Comparison of ENCODE assay signal across 8 cellular contexts in the genomic region with DNA sequence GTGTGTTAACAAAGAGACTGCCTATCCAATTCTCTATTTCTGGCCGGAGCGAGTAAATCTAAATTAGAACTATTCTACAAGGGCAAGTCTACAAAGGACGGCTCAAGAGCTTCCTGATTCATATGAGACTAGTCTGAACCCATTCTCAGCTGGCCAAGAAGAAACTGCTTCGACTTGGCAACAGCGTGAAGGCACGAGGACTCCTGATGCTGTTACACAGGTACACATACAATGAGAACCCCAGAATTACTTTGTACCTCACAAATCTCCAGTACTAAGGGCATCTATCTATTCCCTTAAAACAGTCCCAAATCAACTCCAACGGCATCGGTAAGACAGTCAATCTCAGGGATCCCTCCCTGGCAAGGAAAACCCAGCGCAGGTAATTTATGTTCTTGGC. TPM values are rescaled to one million over a fixed set of nuclear protein-coding genes. Genes with fewer than 3 reads are reported as not detected.
DNase-seq lines count a peak whose midpoint lies in the region; ATAC-seq, FAIRE-seq and TF ChIP-seq lines count a peak whose summit lies in the region.

No MANE protein-coding gene starts in this region.

- peaks cover 4 to 29% (median 19%) of the 10 kb centered on the region in 3 experiments; a peak in 6 of 7 replicates for H3K36me3 Mint-ChIP-seq in H9 (ENCODE audit: insufficient read depth in 1 of 3, low read depth in 3 of 3)
- peaks cover 16% of the 10 kb centered on the region for H3K36me3 Mint-ChIP-seq in WTC11

- no peak overlapping the region for H2BK120ac ChIP-seq in H9 (ENCODE audit: low read depth, low read length, poor library complexity, severe bottlenecking)

- peaks cover 5% of the 10 kb centered on the region for H3K79me1 ChIP-seq in H9 (ENCODE audit: insufficient read depth, low read depth, low read length, poor library complexity, severe bottlenecking)

- H3K27ac Mint-ChIP-seq in H9 (peak overlapping the region; percentile 49 to 80 (median 55); a peak in 4 of 7 replicates), WTC11 (peak overlapping the region; percentile 86)

- H2BK20ac ChIP-seq in H9 (ENCODE audit: low read depth, low read length, poor library complexity, severe bottlenecking), result no peak overlapping the region

- no peak overlapping the region for H2AK5ac ChIP-seq in H9 (ENCODE audit: insufficient read length, low read length)

- no peak overlapping the region for H3K18ac ChIP-seq in H9 (ENCODE audit: insufficient read length, low read depth, low read length)

- H3K9me3 Mint-ChIP-seq in H9, result no peaks in the 10 kb centered on the region
- H3K9me3 Mint-ChIP-seq in WTC11, result no peaks in the 10 kb centered on the region

- H3K4me3 Mint-ChIP-seq in H9 (peak overlapping the region; percentile 96 to 98), WTC11 (peak overlapping the region; percentile 91)

- TF ChIP-seq POLR2A in gastroesophageal sphincter (IDR thresholded peaks at IDR 0.05), result no peak

- CTCF ChIA-PET in WTC11 (lab: Charles Lee), result interaction anchor here (0.7 to 0.9 kb wide), 2 partner anchors 89 to 175 kb away, joined by 3 read pairs; no protein-coding TSS in a partner anchor

- H3K79me2 ChIP-seq in H9 (ENCODE audit: insufficient read depth, low read length), result peaks cover 32% of the 10 kb centered on the region

- no peak overlapping the region for H4K91ac ChIP-seq in H9 (ENCODE audit: insufficient read length, low read depth, low read length)

- WGBS in H9 (ENCODE audit: extremely low coverage, insufficient read length, low lambda C conversion rate), result no CpG with 5 or more reads among the region's 9 CpGs
- 42 to 46% methylated on average over 6 to 7 of the region's 9 CpGs for WGBS in gastroesophageal sphincter (ENCODE audit: low coverage in 1 of 2), 2 donors

- H3K4me3 ChIP-seq in gastroesophageal sphincter, result peak overlapping the region; percentile 68 to 69
- H3K4me3 ChIP-seq in skeletal muscle tissue (ENCODE audit: low read length in 3 of 3), result peak overlapping the region; percentile 83 to 90 (median 90)

- no peak overlapping the region for H4K8ac ChIP-seq in H9 (replicated peaks; ENCODE audit: insufficient read length, low read depth, low read length)

- no peak overlapping the region for H2BK5ac ChIP-seq in H9 (ENCODE audit: insufficient read length, low read length)

- TF ChIP-seq CTCF in H9 (conservative IDR thresholded peaks at IDR 0.05) (no peak), WTC11 (IDR thresholded peaks at IDR 0.05) (no peak), gastroesophageal sphincter (IDR thresholded peaks at IDR 0.05) (no peak)

- no peak overlapping the region for H3K4ac ChIP-seq in H9 (ENCODE audit: low read depth, low read length)

- DNase-seq in H9, result no peak
- no peak for DNase-seq in WTC11 (ENCODE audit: low spot score)
- DNase-seq in UCSD-AML1 (lab: John Stamatoyannopoulos, UW; ENCODE audit: unreplicated experiment), result no peak
- DNase-seq in islet precursor cell, result no peak
- no peak for DNase-seq in HPDE6-E6E7 (ENCODE audit: extremely low spot score)
- no peak for DNase-seq in GM19239 (ENCODE audit: insufficient read length, low spot score)

- no peak overlapping the region for H2BK12ac ChIP-seq in H9 (ENCODE audit: insufficient read length, low read depth, low read length)

- H3K4me2 ChIP-seq in H9 (ENCODE audit: insufficient read depth, insufficient read length, low read length), result peak overlapping the region; percentile 97

- no peak overlapping the region for H3K23ac ChIP-seq in H9 (ENCODE audit: insufficient read length, low read depth, low read length)

- no peak for FAIRE-seq in GM19239 (lab: Jason Lieb, UNC)

- no peak overlapping the region for H3T11ph ChIP-seq in H9 (ENCODE audit: low read length)

- no peak overlapping the region for H2BK15ac ChIP-seq in H9 (ENCODE audit: low read depth, low read length)

- POLR2A ChIA-PET in WTC11 (lab: Charles Lee), result no interaction called here

- peaks cover 12 to 14% of the 10 kb centered on the region in 2 experiments for H3K4me1 Mint-ChIP-seq in H9
- peaks cover 24% of the 10 kb centered on the region for H3K4me1 Mint-ChIP-seq in WTC11

- no peaks in the 10 kb centered on the region for H3K9me3 ChIP-seq in H9 (ENCODE audit: control insufficient read depth, low read depth, low read length)
- no peaks in the 10 kb centered on the region for H3K9me3 ChIP-seq in gastroesophageal sphincter
- no peaks in the 10 kb centered on the region for H3K9me3 ChIP-seq in skeletal muscle tissue (ENCODE audit: control insufficient read depth in 3 of 3, low read length in 3 of 3)

- peaks cover 0 to 10% of the 10 kb centered on the region in 2 donors for H3K36me3 ChIP-seq in gastroesophageal sphincter
- H3K36me3 ChIP-seq in skeletal muscle tissue (ENCODE audit: control insufficient read depth in 3 of 3, insufficient read depth in 3 of 3, low read length in 3 of 3), result no peaks in the 10 kb centered on the region

- H3K27me3 Mint-ChIP-seq in H9 (ENCODE audit: low read depth) (no peaks in the 10 kb centered on the region; the same call in none of the 2 replicates), WTC11 (ENCODE audit: low read depth) (no peaks in the 10 kb centered on the region; the same call in 1 of the 2 replicates)

- H3K14ac ChIP-seq in H9 (ENCODE audit: insufficient read depth, low read length), result no peak overlapping the region

- H3K56ac ChIP-seq in H9 (ENCODE audit: insufficient read length, low read depth, low read length), result no peak overlapping the region

- no peaks in the 10 kb centered on the region for H3K27me3 ChIP-seq in H9 (ENCODE audit: insufficient read depth, low read length)
- H3K27me3 ChIP-seq in gastroesophageal sphincter, result no peaks in the 10 kb centered on the region
- H3K27me3 ChIP-seq in skeletal muscle tissue (ENCODE audit: control insufficient read depth in 3 of 3, insufficient read depth in 3 of 3, low read length in 3 of 3), result no peaks in the 10 kb centered on the region

- no peak overlapping the region for H4K5ac ChIP-seq in H9 (ENCODE audit: insufficient read length, low read depth, low read length)

- peaks cover 8% of the 10 kb centered on the region for H3K23me2 ChIP-seq in H9 (ENCODE audit: insufficient read length, low read depth, low read length, poor library complexity, severe bottlenecking)

- ATAC-seq in WTC11 (no peak), gastroesophageal sphincter (no peak)

- no peak overlapping the region for H3K27ac ChIP-seq in H9 (ENCODE audit: insufficient read length, low read depth, low read length)
- peak overlapping the region in 3 of 4 donors; percentile 93 to 97 (median 94) for H3K27ac ChIP-seq in gastroesophageal sphincter
- peak overlapping the region; percentile 99 for H3K27ac ChIP-seq in skeletal muscle tissue (ENCODE audit: low read depth, low read length)

- no peak for TF ChIP-seq EP300 in gastroesophageal sphincter (IDR thresholded peaks at IDR 0.05)

- H2AFZ ChIP-seq in H9 (ENCODE audit: low read length), result no peak overlapping the region

- peak overlapping the region; percentile 78 for H3K9ac ChIP-seq in H9 (ENCODE audit: extremely low read depth, insufficient read length, low read length)
- peak overlapping the region; percentile 94 to 99 (median 98) for H3K9ac ChIP-seq in skeletal muscle tissue (ENCODE audit: low read depth in 1 of 3, low read length in 3 of 3)

- no peaks in the 10 kb centered on the region for H4K20me1 ChIP-seq in H9 (ENCODE audit: control insufficient read depth, insufficient read depth, insufficient read length)

- H3K4me1 ChIP-seq in H9 (ENCODE audit: insufficient read depth, low read length) (no peaks in the 10 kb centered on the region; the same call in 1 of the 2 replicates), gastroesophageal sphincter (peaks cover 0 to 68% (median 15%) of the 10 kb centered on the region in 3 donors), skeletal muscle tissue (ENCODE audit: control insufficient read depth in 3 of 3, insufficient read depth in 3 of 3, low read length in 3 of 3) (peaks cover 21 to 34% (median 24%) of the 10 kb centered on the region in 3 donors)

TF ChIP-seq in WTC11, 78 proteins besides CTCF, POLR2A, EP300 and RAD21 (continues in another document):
- TF ChIP-seq RORB (CRISPR knock-in tag; IDR thresholded peaks at IDR 0.05), result no peak
- no peak for TF ChIP-seq SOX15 (CRISPR knock-in tag; IDR thresholded peaks at IDR 0.05)
- TF ChIP-seq, protein P1, sequence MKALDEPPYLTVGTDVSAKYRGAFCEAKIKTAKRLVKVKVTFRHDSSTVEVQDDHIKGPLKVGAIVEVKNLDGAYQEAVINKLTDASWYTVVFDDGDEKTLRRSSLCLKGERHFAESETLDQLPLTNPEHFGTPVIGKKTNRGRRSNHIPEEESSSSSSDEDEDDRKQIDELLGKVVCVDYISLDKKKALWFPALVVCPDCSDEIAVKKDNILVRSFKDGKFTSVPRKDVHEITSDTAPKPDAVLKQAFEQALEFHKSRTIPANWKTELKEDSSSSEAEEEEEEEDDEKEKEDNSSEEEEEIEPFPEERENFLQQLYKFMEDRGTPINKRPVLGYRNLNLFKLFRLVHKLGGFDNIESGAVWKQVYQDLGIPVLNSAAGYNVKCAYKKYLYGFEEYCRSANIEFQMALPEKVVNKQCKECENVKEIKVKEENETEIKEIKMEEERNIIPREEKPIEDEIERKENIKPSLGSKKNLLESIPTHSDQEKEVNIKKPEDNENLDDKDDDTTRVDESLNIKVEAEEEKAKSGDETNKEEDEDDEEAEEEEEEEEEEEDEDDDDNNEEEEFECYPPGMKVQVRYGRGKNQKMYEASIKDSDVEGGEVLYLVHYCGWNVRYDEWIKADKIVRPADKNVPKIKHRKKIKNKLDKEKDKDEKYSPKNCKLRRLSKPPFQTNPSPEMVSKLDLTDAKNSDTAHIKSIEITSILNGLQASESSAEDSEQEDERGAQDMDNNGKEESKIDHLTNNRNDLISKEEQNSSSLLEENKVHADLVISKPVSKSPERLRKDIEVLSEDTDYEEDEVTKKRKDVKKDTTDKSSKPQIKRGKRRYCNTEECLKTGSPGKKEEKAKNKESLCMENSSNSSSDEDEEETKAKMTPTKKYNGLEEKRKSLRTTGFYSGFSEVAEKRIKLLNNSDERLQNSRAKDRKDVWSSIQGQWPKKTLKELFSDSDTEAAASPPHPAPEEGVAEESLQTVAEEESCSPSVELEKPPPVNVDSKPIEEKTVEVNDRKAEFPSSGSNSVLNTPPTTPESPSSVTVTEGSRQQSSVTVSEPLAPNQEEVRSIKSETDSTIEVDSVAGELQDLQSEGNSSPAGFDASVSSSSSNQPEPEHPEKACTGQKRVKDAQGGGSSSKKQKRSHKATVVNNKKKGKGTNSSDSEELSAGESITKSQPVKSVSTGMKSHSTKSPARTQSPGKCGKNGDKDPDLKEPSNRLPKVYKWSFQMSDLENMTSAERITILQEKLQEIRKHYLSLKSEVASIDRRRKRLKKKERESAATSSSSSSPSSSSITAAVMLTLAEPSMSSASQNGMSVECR (CRISPR knock-in tag; IDR thresholded peaks at IDR 0.05; ENCODE audit: borderline replicate concordance), result no peak

RNA-seq across cellular contexts. Expression of a gene that starts 1.5 kb away (rescaled TPM):
- total RNA-seq in H9 (2021) (58.9 and 60.5 TPM in 2 replicates), WTC11 (2021) (43.6 to 45.2 TPM (median 43.7 TPM) in 3 replicates), gastroesophageal sphincter (10 to 100 TPM; 72.7 to 98.4 (median 77.2) TPM), skeletal muscle tissue (42.8 TPM)

RNA-seq across cellular contexts. Expression of a gene that starts 37.9 kb away (rescaled TPM):
- total RNA-seq in H9 (2021) (86.5 and 87.4 TPM in 2 replicates), WTC11 (2021) (73.6 to 83.2 TPM (median 80.3 TPM) in 3 replicates), gastroesophageal sphincter (100 to 1,000 TPM; 215 to 461 (median 287) TPM), skeletal muscle tissue (69.4 TPM)

RNA-seq across cellular contexts. Expression of a gene that starts 54.5 kb away (rescaled TPM):
- total RNA-seq in H9 (2021) (1,282 and 1,294 TPM in 2 replicates), WTC11 (2021) (1,033 to 1,180 TPM (median 1,148 TPM) in 3 replicates), gastroesophageal sphincter (100 to 1,000 TPM; 359 to 456 (median 398) TPM), skeletal muscle tissue (280 TPM)
